Comparison of ENCODE assay signal across 10 cellular contexts in the genomic region with DNA sequence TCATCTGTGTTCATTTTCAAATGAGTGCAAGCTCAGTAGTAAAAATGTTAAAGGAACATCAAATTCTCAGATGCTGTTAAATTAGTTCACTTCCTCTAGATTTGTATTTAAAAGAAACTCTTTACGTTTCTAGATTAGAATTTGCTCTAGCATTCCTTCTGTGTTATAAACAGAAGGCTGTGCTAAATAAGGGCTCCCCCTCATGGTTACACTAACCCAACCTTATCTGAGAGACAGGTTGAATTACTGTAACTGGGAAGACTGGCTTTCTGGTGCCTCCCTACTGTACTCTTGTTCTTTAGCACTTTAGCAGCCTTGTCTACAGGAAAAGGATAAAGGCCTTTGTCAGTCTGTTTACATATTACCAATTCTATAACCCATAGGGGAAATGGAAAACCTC. TPM values are rescaled to one million over a fixed set of nuclear protein-coding genes. Genes with fewer than 3 reads are reported as not detected.
A peak's percentile ranks its signal among the peaks of the same experiment; 100 is the strongest.
DNase-seq lines count a peak whose midpoint lies in the region; ATAC-seq, FAIRE-seq and TF ChIP-seq lines count a peak whose summit lies in the region.
"Had no signal": no experiment of that assay in that cellular context is flagged by ENCODE, and none has a peak within 500 bp of the region (broad histone marks: within the 10 kb centered on the region; RNA-seq: fewer than 3 reads in every experiment).

No MANE protein-coding gene starts in this region.

- TF ChIP-seq CTCF in GM10266 (IDR thresholded peaks at IDR 0.05; ENCODE audit: control insufficient read depth, insufficient read depth, low read depth, missing control alignments) (peak; percentile 10), MM.1S (IDR thresholded peaks at IDR 0.05; ENCODE audit: low read length) (peak; percentile 33), GM12878 (IDR thresholded peaks at IDR 0.05 in 2 of 3, conservative IDR thresholded peaks at IDR 0.05 in 1 of 3; ENCODE audit: control insufficient read depth in 2 of 3, extremely low read depth in 1 of 3, insufficient read depth in 1 of 3, low read depth in 3 of 3, low read length in 3 of 3) (peak in 2 of 3 experiments; percentile 4 to 15; a peak in 1 of 6 replicates), dorsolateral prefrontal cortex (IDR thresholded peaks at IDR 0.05 in 54 of 56, conservative IDR thresholded peaks at IDR 0.05 in 2 of 56; ENCODE audit: low read depth in 1 of 56, partially characterized antibody in 56 of 56) (peak in 5 of 56 donors; percentile 9 to 21 (median 14))

- TF ChIP-seq POLR2A in GM12878 (IDR thresholded peaks at IDR 0.05; ENCODE audit: low read depth, low read length) (no peak), H54 (IDR thresholded peaks at IDR 0.05; ENCODE audit: low read depth, low read length) (no peak)

- in situ Hi-C loops in GM12878 (cut with MboI): no loop called here

- H3K27ac ChIP-seq in MM.1S (ENCODE audit: low read length) (no peak overlapping the region), GM12878 (ENCODE audit: control insufficient read depth, insufficient read depth) (no peak overlapping the region), dorsolateral prefrontal cortex (no peak overlapping the region)

- TF ChIP-seq RAD21 in GM12878 (IDR thresholded peaks at IDR 0.05; ENCODE audit: insufficient read depth, low read depth, low read length): peak; percentile 45

- no peak for DNase-seq in GM10266 (ENCODE audit: extremely low spot score)
- peak; percentile 14 for DNase-seq in MM.1S
- DNase-seq in GM12878 (ENCODE audit: low read depth, low spot score): no peak
- DNase-seq in myocyte (ENCODE audit: low read depth): peak; percentile 30
- DNase-seq in HEK293T (ENCODE audit: extremely low spot score): no peak
- DNase-seq in stimulated activated CD4-positive, alpha-beta T cell treated with anti-CD3 and anti-CD28 coated beads, Interleukin-1b, Interleukin-23, amount 100 ng/mL, for 48 hours: no peak
- no peak for DNase-seq in dorsolateral prefrontal cortex
- DNase-seq in H54 (ENCODE audit: insufficient read length, low spot score): no peak
- DNase-seq: activated effector memory CD4-positive, alpha-beta T cell treated with anti-CD3 and anti-CD28 coated beads, Interleukin-2, amount 50 U/mL, for 16 hours; left colon had no signal

- H3K9me2 ChIP-seq in MM.1S (replicated peaks; ENCODE audit: insufficient read depth, low read length): no peaks in the 10 kb centered on the region

- no peak for TF ChIP-seq EP300 in GM12878 (IDR thresholded peaks at IDR 0.05; ENCODE audit: borderline replicate concordance in 1 of 2, control insufficient read depth in 1 of 2, low read depth in 2 of 2, low read length in 2 of 2)

- H4K20me1 ChIP-seq in MM.1S (ENCODE audit: insufficient read depth, low read length) (no peaks in the 10 kb centered on the region), GM12878 (ENCODE audit: control insufficient read depth, insufficient read depth) (no peaks in the 10 kb centered on the region)

- POLR2A ChIA-PET in GM12878 (lab: Charles Lee) (no interaction called here), HEK293T (lab: Yijun Ruan, JAX) (no interaction called here)

- H3K9me3 ChIP-seq in MM.1S (replicated peaks; ENCODE audit: insufficient read depth, low read length): no peaks in the 10 kb centered on the region
- no peaks in the 10 kb centered on the region for H3K9me3 ChIP-seq in GM12878 (replicated peaks; ENCODE audit: control insufficient read depth, insufficient read depth, low read length)

- no peak overlapping the region for H3K4me2 ChIP-seq in MM.1S (ENCODE audit: low read depth, low read length)
- no peak overlapping the region for H3K4me2 ChIP-seq in GM12878 (ENCODE audit: control insufficient read depth, insufficient read depth)

- WGBS in GM12878 (ENCODE audit: insufficient coverage, insufficient replicate concordance, low lambda C conversion rate, missing lambda C conversion rate): 4% methylated on average over 1 of the region's 1 CpG

- SMC1A ChIA-PET in GM12878 (lab: Charles Lee; ENCODE audit: uncharacterized antibody, unreplicated experiment): interaction anchor here (0.8 kb wide), 1 partner anchor 8 kb away, joined by 3 read pairs; no protein-coding TSS in a partner anchor

- peak; percentile 66 for ATAC-seq in GM12878
- ATAC-seq: left colon had no signal

- H3K4me3 ChIP-seq in MM.1S (ENCODE audit: low read length) (no peak overlapping the region), GM12878 (no peak overlapping the region), dorsolateral prefrontal cortex (no peak overlapping the region)

- RAD21 ChIA-PET in GM12878 (lab: Charles Lee; ENCODE audit: unreplicated experiment): no interaction called here

- no peaks in the 10 kb centered on the region for H3K27me3 ChIP-seq in MM.1S (replicated peaks; ENCODE audit: insufficient read depth, low read length)
- no peaks in the 10 kb centered on the region for H3K27me3 ChIP-seq in GM12878 (replicated peaks in 1 of 2; ENCODE audit: control insufficient read depth in 2 of 2, insufficient read depth in 2 of 2, low read length in 1 of 2)
- no peaks in the 10 kb centered on the region for H3K27me3 ChIP-seq in dorsolateral prefrontal cortex

- FAIRE-seq in GM12878 (lab: Jason Lieb, UNC) (no peak), H54 (lab: Jason Lieb, UNC) (no peak)

- H2AFZ ChIP-seq in MM.1S (ENCODE audit: low read length): no peak overlapping the region
- no peak overlapping the region for H2AFZ ChIP-seq in GM12878 (ENCODE audit: control insufficient read depth, low read depth, low read length)

- no peak overlapping the region for H3K9ac ChIP-seq in MM.1S (ENCODE audit: low read length)
- H3K9ac ChIP-seq in GM12878 (ENCODE audit: control insufficient read depth, insufficient read depth, low read length): no peak overlapping the region

- H3K36me3 ChIP-seq in MM.1S (replicated peaks; ENCODE audit: insufficient read depth, low read length) (no peaks in the 10 kb centered on the region), GM12878 (ENCODE audit: control insufficient read depth in 2 of 2, insufficient read depth in 2 of 2, low read length in 1 of 2) (no peaks in the 10 kb centered on the region)

- CTCF ChIA-PET in GM12878 (lab: Yijun Ruan, JAX) (interaction anchor here (0.9 to 1.1 kb wide), 3 partner anchors 83 to 322 kb away, joined by 3 to 8 read pairs (median 6); no protein-coding TSS in a partner anchor), HEK293T (lab: Yijun Ruan, JAX) (interaction anchor here (0.7 kb wide), 1 partner anchor 36 kb away, joined by 3 read pairs; no protein-coding TSS in a partner anchor)

- no TSS peak for BruUV-seq in GM12878 (replicated peaks; lab: Mats Ljungman, UMichigan)

- H3F3A ChIP-seq in MM.1S (ENCODE audit: insufficient read depth, low read length): no peaks in the 10 kb centered on the region

- no peaks in the 10 kb centered on the region for H3K4me1 ChIP-seq in MM.1S (ENCODE audit: low read length)
- H3K4me1 ChIP-seq in GM12878 (ENCODE audit: control insufficient read depth, insufficient read depth, low read length): no peaks in the 10 kb centered on the region

- no peaks in the 10 kb centered on the region for H3K79me2 ChIP-seq in MM.1S (ENCODE audit: low read length)
- H3K79me2 ChIP-seq in GM12878 (ENCODE audit: control insufficient read depth, insufficient read depth, low read length): no peaks in the 10 kb centered on the region

- intact Hi-C loops in GM12878 (cut with micrococcal nuclease; ENCODE audit: unreplicated experiment) (no loop called here), dorsolateral prefrontal cortex (cut with DNase I) (no loop called here)

TF ChIP-seq in GM12878, 131 proteins besides CTCF, POLR2A, EP300 and RAD21 (continues in another document):
- TF ChIP-seq MTA3 (IDR thresholded peaks at IDR 0.05; ENCODE audit: borderline replicate concordance, low read length): no peak
- TF ChIP-seq MEF2A (IDR thresholded peaks at IDR 0.05; ENCODE audit: insufficient read depth, low read depth, low read length): no peak
- no peak for TF ChIP-seq POU2F2 (IDR thresholded peaks at IDR 0.05; ENCODE audit: borderline replicate concordance, low read depth, low read length)

TF ChIP-seq in HEK293T, 16 proteins besides CTCF, POLR2A, EP300 and RAD21:
- TF ChIP-seq FOXA1 (IDR thresholded peaks at IDR 0.05): no peak

RNA-seq across cellular contexts. Expression of a gene that starts 56.8 kb away (rescaled TPM):
- total RNA-seq in GM12878 (2013; cell fraction: nucleolus; rRNA removed): 0.08 TPM in 1 of 2 replicates, not detected in the other
- total RNA-seq in GM12878 (2014; rRNA removed): not detected in 2 replicates
- not detected in 2 replicates for total RNA-seq in GM12878 (2014; rRNA removed; fragmentation: Illumina TruSeq; extraction: Trizol)
- not detected in 2 replicates for total RNA-seq in GM12878 (2021)
- not detected for polyA plus RNA-seq in GM12878 (2011; ENCODE audit: low read depth)
- 0.12 and 0.16 TPM in 2 replicates for polyA plus RNA-seq in GM12878 (2011; rRNA removed)
- 0.03 and 0.07 TPM in 2 replicates for polyA plus RNA-seq in GM12878 (2011; cell fraction: cytosol; rRNA removed)
- 0.15 TPM in 2 replicates for polyA plus RNA-seq in GM12878 (2011; cell fraction: nucleus; rRNA removed)
- polyA plus RNA-seq in GM12878 (2012): not detected in 2 replicates
- polyA plus RNA-seq in GM12878 (2014; fragmentation: Illumina TruSeq; extraction: Trizol): not detected in 2 replicates
- not detected for polyA plus RNA-seq in GM12878 (2014; fragmentation: Nextera tagmentation; extraction: Ambion mirVana)
- polyA plus RNA-seq in GM12878 (2014; rRNA removed): not detected in 2 replicates
- polyA plus RNA-seq in GM12878 (2016; fragmentation: Nextera tagmentation; extraction: Ambion mirVana): not detected
- polyA minus RNA-seq in GM12878 (2011; rRNA and poly(A)+ RNA removed): 0.10 TPM in 1 of 2 replicates, not detected in the other
- not detected in 2 replicates for polyA minus RNA-seq in GM12878 (2011; cell fraction: cytosol; rRNA and poly(A)+ RNA removed)
- not detected in 2 replicates for polyA minus RNA-seq in GM12878 (2011; cell fraction: nucleus; rRNA and poly(A)+ RNA removed)
- 0.11 TPM in 1 of 2 replicates, not detected in the other for total RNA-seq in myocyte
- polyA plus RNA-seq in myocyte (2012): not detected
- total RNA-seq in dorsolateral prefrontal cortex: 10 to 100 TPM in 112 of 120 experiments, 1 to 10 TPM in 8; 4.2 to 39.2 (median 22.2) TPM

Comparison
In these comparisons a context has a peak if more than half of its experiments do, and no peak if none do; other contexts are left out.
1. DNase-seq: peak in MM.1S (single experiment) and myocyte (single experiment); none in GM10266 (single experiment), GM12878 (single experiment), HEK293T (single experiment), stimulated activated CD4-positive, alpha-beta T cell treated with anti-CD3 and anti-CD28 coated beads, Interleukin-1b, Interleukin-23, amount 100 ng/mL, for 48 hours (single experiment), dorsolateral prefrontal cortex (0 of 10) and H54 (single experiment).